Comparison of ENCODE assay signal across 28 cellular contexts in genomic region chr3:55779543-55779942, GRCh38.
"Had no signal": no experiment of that assay in that cellular context is flagged by ENCODE, and none has a peak within 500 bp of the region (broad histone marks: within the 10 kb centered on the region; RNA-seq: fewer than 3 reads in every experiment).

No MANE protein-coding gene starts in this region.

- H3K27ac ChIP-seq: adrenal gland, ascending aorta, body of pancreas, brain microvascular endothelial cell, breast epithelium, cardiac muscle cell had no signal

- H3K4me3 ChIP-seq: adrenal gland, ascending aorta, body of pancreas, breast epithelium, cardiac muscle cell had no signal

- H3K9me3 ChIP-seq: ascending aorta, body of pancreas, breast epithelium had no signal

- H3K4me1 ChIP-seq: adrenal gland, ascending aorta, body of pancreas, breast epithelium had no signal

- H3K36me3 ChIP-seq: adrenal gland, ascending aorta, brain microvascular endothelial cell, breast epithelium, cardiac muscle cell had no signal

- DNase-seq: activated effector memory CD4-positive, alpha-beta T cell treated with anti-CD3 and anti-CD28 coated beads, Interleukin-2, amount 50 U/mL, for 16 hours; activated effector memory CD4-positive, alpha-beta T cell treated with Interleukin-2 at 50 U/mL for 16 hours; activated gamma-delta T cell; activated gamma-delta T cell treated with Interleukin-2 at 50 U/mL for 16 hours; activated naive CD4-positive, alpha-beta T cell; activated naive CD4-positive, alpha-beta T cell treated with anti-CD3 and anti-CD28 coated beads for 36 hours; activated naive CD4-positive, alpha-beta T cell treated with anti-CD3 and anti-CD28 coated beads, Interleukin-2, amount 10 ng/mL, durations not matched to agents 7 days and 5 days; activated naive CD4-positive, alpha-beta T cell treated with anti-CD3 and anti-CD28 coated beads, Interleukin-2, amount 50 U/mL, for 16 hours; activated naive CD4-positive, alpha-beta T cell treated with Interleukin-2 at 50 U/mL for 16 hours; activated naive CD8-positive, alpha-beta T cell treated with anti-CD3 and anti-CD28 coated beads for 36 hours; activated naive CD8-positive, alpha-beta T cell treated with anti-CD3 and anti-CD28 coated beads, Interleukin-2, amount 10 ng/mL, durations not matched to agents 7 days and 5 days; activated naive CD8-positive, alpha-beta T cell treated with anti-CD3 and anti-CD28 coated beads, Interleukin-2, amount 50 U/mL, for 24 hours; activated T-cell treated with anti-CD3 and anti-CD28 coated beads, Interleukin-2, amount 50 U/mL, for 4 hours; activated T-cell treated with anti-CD3 and anti-CD28 coated beads, Interleukin-2, amount 50 U/mL, for 48 hours; activated T-cell treated with anti-CD3 and anti-CD28 coated beads, Interleukin-2, amount 50 U/mL, for 72 hours; adrenal gland; amniotic stem cell; amygdala; anterior cingulate cortex; aorta; body of pancreas; brain microvascular endothelial cell; caudate nucleus; central memory CD4-positive, alpha-beta T cell; cerebellar nuclear complex had no signal
